ENCODE assay signal across 23 cellular contexts in the genomic region with DNA sequence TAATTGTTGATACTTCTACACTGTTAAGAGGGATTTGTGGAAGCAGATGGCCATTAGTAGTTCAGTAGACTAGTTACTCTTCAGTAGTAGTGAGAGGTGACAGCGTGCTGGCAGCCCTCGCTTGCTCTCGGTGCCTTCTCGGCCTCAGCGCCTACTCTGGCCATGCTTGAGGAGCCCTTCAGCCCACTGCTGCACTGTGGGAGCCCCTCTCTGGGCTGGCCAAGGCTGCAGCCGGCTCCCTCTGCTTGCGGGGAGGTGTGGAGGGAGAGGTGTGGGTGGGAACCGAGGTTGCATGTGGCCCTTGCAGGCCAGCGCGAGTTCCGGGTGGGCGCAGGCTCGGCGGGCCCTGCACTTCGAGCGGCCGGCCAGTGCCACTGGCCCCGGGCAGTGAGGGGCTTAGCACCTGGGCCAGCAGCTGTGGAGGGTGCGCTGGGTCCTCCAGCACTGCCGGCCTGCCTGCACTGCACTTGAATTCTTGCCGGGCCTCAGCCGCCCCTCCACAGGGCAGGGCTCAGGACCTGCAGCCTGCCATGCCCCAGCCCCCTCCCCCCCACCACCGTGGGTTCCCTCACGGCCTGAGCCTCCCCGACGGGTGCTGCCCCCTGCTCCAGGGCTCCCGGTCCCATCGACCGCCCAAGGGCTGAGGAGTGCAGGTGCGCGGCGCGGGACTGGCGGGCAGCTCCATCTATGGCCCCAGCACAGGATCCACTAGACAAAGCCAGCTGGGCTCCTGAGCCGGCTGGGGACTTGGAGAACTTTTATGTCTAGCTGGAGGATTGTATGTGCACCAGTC.
DNase-seq lines count a peak whose midpoint lies in the region; ATAC-seq and TF ChIP-seq lines count a peak whose summit lies in the region.
"Had no signal": no experiment of that assay in that cellular context is flagged by ENCODE, and none has a peak within 500 bp of the region (broad histone marks: within the 10 kb centered on the region; RNA-seq: fewer than 3 reads in every experiment).

No MANE protein-coding gene starts in this region.

- no peak overlapping the region for H3K27ac ChIP-seq in neuronal stem cell (replicated peaks; ENCODE audit: low read length)
- no peak overlapping the region for H3K27ac ChIP-seq in sigmoid colon
- H3K27ac ChIP-seq: BLaER1 had no signal

- peaks cover 5 to 14% of the 10 kb centered on the region in 2 donors for H3K9me3 ChIP-seq in neuronal stem cell (replicated peaks in 1 of 2; ENCODE audit: control insufficient read depth in 2 of 2, insufficient read depth in 1 of 2, low read depth in 1 of 2, low read length in 2 of 2)
- H3K9me3 ChIP-seq in sigmoid colon, result no peaks in the 10 kb centered on the region
- H3K9me3 ChIP-seq: BE2C had no signal

- H3K36me3 ChIP-seq in neuronal stem cell (replicated peaks in 1 of 2; ENCODE audit: control insufficient read depth in 2 of 2, insufficient read depth in 2 of 2, low read length in 2 of 2) (peaks cover 0 to 2% of the 10 kb centered on the region in 2 donors), sigmoid colon (peaks cover 0 to 8% (median 0%) of the 10 kb centered on the region in 4 donors)
- H3K36me3 ChIP-seq: BE2C had no signal

- POLR2A ChIA-PET in naive thymus-derived CD8-positive, alpha-beta T cell (lab: Charles Lee), result no interaction called here

- no peak overlapping the region for H4K8ac ChIP-seq in neuronal stem cell (ENCODE audit: low read depth, low read length)

- no peak overlapping the region for H2BK15ac ChIP-seq in neuronal stem cell (ENCODE audit: low read length)

- no peak overlapping the region for H3K9ac ChIP-seq in neuronal stem cell (ENCODE audit: low read depth, low read length, poor library complexity)
- H3K9ac ChIP-seq: BLaER1 had no signal

- no peak overlapping the region for H3K23ac ChIP-seq in neuronal stem cell (ENCODE audit: low read depth, low read length, poor library complexity)

- H2AFZ ChIP-seq in neuronal stem cell (ENCODE audit: low read length), result no peak overlapping the region

- no peak overlapping the region for H2BK5ac ChIP-seq in neuronal stem cell (ENCODE audit: low read length)

- TF ChIP-seq POLR2A in sigmoid colon (IDR thresholded peaks at IDR 0.05), result no peak

- no peak overlapping the region for H4K91ac ChIP-seq in neuronal stem cell (ENCODE audit: low read depth, low read length, poor library complexity)

- H3K79me1 ChIP-seq in neuronal stem cell (ENCODE audit: low read depth, low read length), result no peaks in the 10 kb centered on the region

- no peak for TF ChIP-seq CTCF in sigmoid colon (IDR thresholded peaks at IDR 0.05)

- WGBS in neuronal stem cell (ENCODE audit: extremely low coverage in 2 of 2, insufficient read length in 2 of 2, insufficient replicate concordance in 1 of 2), 2 donors, result no CpG with 5 or more reads among the region's 35 CpGs
- 93 to 94% methylated on average over 35 of the region's 35 CpGs for WGBS in sigmoid colon, 2 donors

- peak overlapping the region; percentile 10 for H2BK12ac ChIP-seq in neuronal stem cell (ENCODE audit: low read length)

- no peaks in the 10 kb centered on the region for H3K27me3 Mint-ChIP-seq in naive thymus-derived CD8-positive, alpha-beta T cell
- H3K27me3 Mint-ChIP-seq: CD4-positive, alpha-beta memory T cell; CD4-positive, CD25-positive, alpha-beta regulatory T cell; CD8-positive, alpha-beta memory T cell had no signal

- H2AK5ac ChIP-seq in neuronal stem cell (ENCODE audit: low read depth, low read length), result no peak overlapping the region

- H3K4me1 Mint-ChIP-seq in naive thymus-derived CD8-positive, alpha-beta T cell, result peaks cover 0 to 4% (median 0%) of the 10 kb centered on the region in 4 donors
- H3K4me1 Mint-ChIP-seq: CD14-positive monocyte; CD4-positive, alpha-beta memory T cell; CD4-positive, CD25-positive, alpha-beta regulatory T cell; CD8-positive, alpha-beta memory T cell had no signal

- H3K4me2 ChIP-seq in neuronal stem cell (ENCODE audit: insufficient read depth, low read length, poor library complexity, severe bottlenecking), result no peak overlapping the region
- H3K4me2 ChIP-seq: BLaER1 had no signal

- no peak overlapping the region for H3K4ac ChIP-seq in neuronal stem cell (ENCODE audit: low read length)

- ATAC-seq in naive thymus-derived CD8-positive, alpha-beta T cell, result no peak
- ATAC-seq in GM18868 (IDR thresholded peaks at IDR 0.05; ENCODE audit: unreplicated experiment), result no peak

- no peak overlapping the region for H3K14ac ChIP-seq in neuronal stem cell (ENCODE audit: low read length)

- peaks cover 6 to 42% (median 26%) of the 10 kb centered on the region in 9 donors for H3K9me3 Mint-ChIP-seq in naive thymus-derived CD8-positive, alpha-beta T cell

- no peak for TF ChIP-seq EP300 in sigmoid colon (IDR thresholded peaks at IDR 0.05)

- DNase-seq in NCI-H524 (lab: John Stamatoyannopoulos, UW) (peak; percentile 13 to 57), NCI-H524 treated with DMSO at 0.1 percent for 48 hours (lab: John Stamatoyannopoulos, UW) (peak; percentile 51), neuronal stem cell (ENCODE audit: low spot score) (no peak), sigmoid colon (no peak)
- no peak for DNase-seq in naive thymus-derived CD8-positive, alpha-beta T cell
- DNase-seq: 8988T; ACHN; BE2C; C1 segment of cervical spinal cord; CD4-positive, alpha-beta memory T cell; CD4-positive, CD25-positive, alpha-beta regulatory T cell; CD8-positive, alpha-beta memory T cell; COR-L47; DMS 273 treated with DMSO at 0.1 percent for 48 hours; DMS153; DMS53; DMS79; DND-41; EL; GF-D8 had no signal

- no peak overlapping the region for H3K4me3 Mint-ChIP-seq in naive thymus-derived CD8-positive, alpha-beta T cell
- H3K4me3 Mint-ChIP-seq: CD14-positive monocyte; CD4-positive, alpha-beta memory T cell; CD4-positive, CD25-positive, alpha-beta regulatory T cell; CD8-positive, alpha-beta memory T cell had no signal

- peaks cover 36 to 64% (median 53%) of the 10 kb centered on the region in 3 donors for H3K36me3 Mint-ChIP-seq in naive thymus-derived CD8-positive, alpha-beta T cell

- H2BK120ac ChIP-seq in neuronal stem cell (ENCODE audit: low read depth, low read length), result no peak overlapping the region

- H3K4me1 ChIP-seq in neuronal stem cell (ENCODE audit: control insufficient read depth in 2 of 2, insufficient read depth in 1 of 2, low read depth in 1 of 2, low read length in 2 of 2) (no peaks in the 10 kb centered on the region), sigmoid colon (no peaks in the 10 kb centered on the region)
- H3K4me1 ChIP-seq: BE2C, BLaER1 had no signal

- intact Hi-C loops in sigmoid colon (cut with DNase I), result no loop called here

- H3K27me3 ChIP-seq in neuronal stem cell (ENCODE audit: control insufficient read depth in 3 of 3, insufficient read depth in 3 of 3, low read depth in 1 of 3, low read length in 3 of 3) (no peaks in the 10 kb centered on the region), sigmoid colon (no peaks in the 10 kb centered on the region)
- H3K27me3 ChIP-seq: BE2C, BLaER1 had no signal

- no peak overlapping the region for H3K27ac Mint-ChIP-seq in naive thymus-derived CD8-positive, alpha-beta T cell
- H3K27ac Mint-ChIP-seq: CD14-positive monocyte; CD4-positive, alpha-beta memory T cell; CD4-positive, CD25-positive, alpha-beta regulatory T cell; CD8-positive, alpha-beta memory T cell had no signal

- H3K18ac ChIP-seq in neuronal stem cell (ENCODE audit: low read length), result no peak overlapping the region

- H3K4me3 ChIP-seq in neuronal stem cell (ENCODE audit: low read length in 2 of 2) (no peak overlapping the region), sigmoid colon (no peak overlapping the region)
- H3K4me3 ChIP-seq: BLaER1 had no signal

Comparison
In these comparisons a context has a peak if more than half of its experiments do, and no peak if none do; other contexts are left out.
1. DNase-seq: peak in NCI-H524 (2 of 2) and NCI-H524 treated with DMSO at 0.1 percent for 48 hours (single experiment); none in neuronal stem cell (single experiment), sigmoid colon (single experiment) and naive thymus-derived CD8-positive, alpha-beta T cell (0 of 10).